In the genomic region with DNA sequence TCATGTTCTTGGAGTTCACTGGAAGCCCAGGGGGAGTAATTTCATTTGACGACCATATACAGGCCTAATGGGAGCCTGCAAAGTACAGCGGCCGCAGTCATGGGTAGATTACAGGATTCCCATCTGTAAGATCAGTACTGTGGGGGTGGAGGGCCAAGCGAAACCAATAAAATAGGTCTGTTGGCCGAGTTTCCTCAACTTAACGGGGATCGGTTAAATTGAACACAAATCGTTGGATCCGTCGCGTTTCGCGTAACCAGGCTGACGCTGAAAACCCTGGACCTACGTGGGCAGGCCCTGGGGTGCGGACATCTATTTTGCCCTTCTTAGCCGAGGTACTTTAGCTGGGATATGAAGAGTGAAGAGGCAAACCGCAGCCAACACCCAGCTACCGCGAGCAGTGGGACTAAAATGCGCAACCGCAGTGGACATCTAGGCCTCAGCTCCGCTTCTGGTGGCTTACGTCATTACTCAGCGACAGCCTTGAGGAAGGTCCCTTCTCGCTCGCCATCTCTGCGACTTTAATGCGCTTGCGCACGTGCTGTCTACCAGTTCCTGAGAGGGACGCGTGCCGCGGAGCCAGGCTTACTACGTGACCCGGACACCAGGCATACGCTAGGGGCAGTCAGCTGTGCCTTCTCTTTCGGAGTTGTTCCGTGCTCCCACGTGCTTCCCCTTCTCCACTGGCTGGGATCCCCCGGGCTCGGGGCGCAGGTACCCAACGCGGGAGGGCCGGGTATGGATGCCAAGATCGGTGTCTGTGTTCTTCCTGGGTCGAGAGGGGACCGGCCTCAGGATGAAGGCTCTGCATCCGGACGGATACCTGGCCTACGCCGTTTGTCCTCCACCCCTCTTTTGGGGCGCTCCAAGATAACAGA, we compare ENCODE assay signal across 8 cellular contexts. TPM values are rescaled to one million over a fixed set of nuclear protein-coding genes. Genes with fewer than 3 reads are reported as not detected.
DNase-seq lines count a peak whose midpoint lies in the region; ATAC-seq and TF ChIP-seq lines count a peak whose summit lies in the region.

A gene (plus strand): TSS at position 551 of the 878 bp plus-strand sequence. CDS start 2,597 bp downstream, outside the sequence.

- POLR2A ChIA-PET in activated CD4-positive, alpha-beta T cell treated with anti-CD3 and anti-CD28 coated beads, Interleukin-2, amount 10 ng/mL, durations not matched to agents 7 days and 5 days (lab: Charles Lee): interaction anchor here (0.5 to 1.9 kb wide), 2 partner anchors 54 to 906 kb away, joined by 3 to 10 read pairs; a partner anchor contains a TSS

- H3K4me1 Mint-ChIP-seq in CD14-positive monocyte: peaks cover 25% of the 10 kb centered on the region
- peaks cover 51% of the 10 kb centered on the region for H3K4me1 Mint-ChIP-seq in activated CD4-positive, alpha-beta T cell treated with anti-CD3 and anti-CD28 coated beads, Interleukin-2, amount 10 ng/mL, durations not matched to agents 7 days and 5 days

- peak within 1 kb of the TSS; percentile 96 to 99 (median 98) for H3K27ac Mint-ChIP-seq in CD14-positive monocyte
- H3K27ac Mint-ChIP-seq in activated CD4-positive, alpha-beta T cell treated with anti-CD3 and anti-CD28 coated beads, Interleukin-2, amount 10 ng/mL, durations not matched to agents 7 days and 5 days: peak within 1 kb of the TSS; percentile 99

- peak; percentile 100 for DNase-seq in CD14-positive monocyte (ENCODE audit: low spot score)
- DNase-seq in NCI-H69 (lab: John Stamatoyannopoulos, UW): peak; percentile 99
- peak; percentile 98 for DNase-seq in activated CD4-positive, alpha-beta T cell treated with anti-CD3 and anti-CD28 coated beads, Interleukin-2, amount 10 ng/mL, durations not matched to agents 7 days and 5 days
- DNase-seq in cortex of kidney (lab: John Stamatoyannopoulos, UW): peak; percentile 35
- peak; percentile 99 for DNase-seq in left kidney (ENCODE audit: low read depth, low spot score)
- DNase-seq in stimulated activated CD4-positive, alpha-beta T cell treated with anti-CD3 and anti-CD28 coated beads, Interleukin-2, amount 100 ng/mL, for 24 hours: peak; percentile 95 to 97

- peaks cover 27 to 29% of the 10 kb centered on the region in 2 donors for H3K36me3 Mint-ChIP-seq in CD14-positive monocyte
- H3K36me3 Mint-ChIP-seq in activated CD4-positive, alpha-beta T cell treated with anti-CD3 and anti-CD28 coated beads, Interleukin-2, amount 10 ng/mL, durations not matched to agents 7 days and 5 days (ENCODE audit: low read depth): peaks cover 29% of the 10 kb centered on the region

- no peaks in the 10 kb centered on the region for H3K9me3 Mint-ChIP-seq in CD14-positive monocyte
- no peaks in the 10 kb centered on the region for H3K9me3 Mint-ChIP-seq in activated CD4-positive, alpha-beta T cell treated with anti-CD3 and anti-CD28 coated beads, Interleukin-2, amount 10 ng/mL, durations not matched to agents 7 days and 5 days

- H3K27me3 Mint-ChIP-seq in CD14-positive monocyte (ENCODE audit: low read depth in 3 of 3): no peaks in the 10 kb centered on the region
- H3K27me3 Mint-ChIP-seq in activated CD4-positive, alpha-beta T cell treated with anti-CD3 and anti-CD28 coated beads, Interleukin-2, amount 10 ng/mL, durations not matched to agents 7 days and 5 days: no peaks in the 10 kb centered on the region

- CTCF ChIA-PET in activated CD4-positive, alpha-beta T cell treated with anti-CD3 and anti-CD28 coated beads, Interleukin-2, amount 10 ng/mL, durations not matched to agents 7 days and 5 days (lab: Charles Lee): interaction anchor here (0.6 to 2.1 kb wide), 8 partner anchors 10 to 114 kb away, joined by 3 to 7 read pairs (median 4); no protein-coding TSS in a partner anchor

- ATAC-seq in GM19351 (IDR thresholded peaks at IDR 0.05; ENCODE audit: unreplicated experiment) (peak; percentile 85), HG03521 (IDR thresholded peaks at IDR 0.05; ENCODE audit: unreplicated experiment) (peak; percentile 94)

- intact Hi-C loops in CD14-positive monocyte (cut with micrococcal nuclease): loop anchor here (2.0 to 10.0 kb wide), 2 partner anchors 55 to 249 kb away; a partner anchor contains a TSS

- H3K4me3 Mint-ChIP-seq in CD14-positive monocyte: peak within 1 kb of the TSS; percentile 93 to 94
- peak within 1 kb of the TSS; percentile 87 for H3K4me3 Mint-ChIP-seq in activated CD4-positive, alpha-beta T cell treated with anti-CD3 and anti-CD28 coated beads, Interleukin-2, amount 10 ng/mL, durations not matched to agents 7 days and 5 days

- peak; percentile 22 for TF ChIP-seq CTCF in CD14-positive monocyte (IDR thresholded peaks at IDR 0.05)

RNA-seq across cellular contexts. Expression of the gene that starts here (rescaled TPM):
- 10 to 100 TPM; 10.1 to 13.3 TPM for polyA plus RNA-seq in CD14-positive monocyte
- 10 to 100 TPM; 73.4 to 82.2 TPM for total RNA-seq in activated CD4-positive, alpha-beta T cell treated with anti-CD3 and anti-CD28 coated beads, Interleukin-2, amount 10 ng/mL, durations not matched to agents 7 days and 5 days

Comparison
In these comparisons a context has a peak if more than half of its experiments do, and no peak if none do; other contexts are left out.
1. Peak in every context shown above with its lines: DNase-seq and ATAC-seq.
2. DNase-seq: peak in every context shown above with its lines; median percentile 100 in CD14-positive monocyte; 99 in NCI-H69; 99 in left kidney; 98 in activated CD4-positive, alpha-beta T cell treated with anti-CD3 and anti-CD28 coated beads, Interleukin-2, amount 10 ng/mL, durations not matched to agents 7 days and 5 days; 96 in stimulated activated CD4-positive, alpha-beta T cell treated with anti-CD3 and anti-CD28 coated beads, Interleukin-2, amount 100 ng/mL, for 24 hours; 35 in cortex of kidney.